8 cellular contexts compared by ENCODE assay signal in the genomic region with DNA sequence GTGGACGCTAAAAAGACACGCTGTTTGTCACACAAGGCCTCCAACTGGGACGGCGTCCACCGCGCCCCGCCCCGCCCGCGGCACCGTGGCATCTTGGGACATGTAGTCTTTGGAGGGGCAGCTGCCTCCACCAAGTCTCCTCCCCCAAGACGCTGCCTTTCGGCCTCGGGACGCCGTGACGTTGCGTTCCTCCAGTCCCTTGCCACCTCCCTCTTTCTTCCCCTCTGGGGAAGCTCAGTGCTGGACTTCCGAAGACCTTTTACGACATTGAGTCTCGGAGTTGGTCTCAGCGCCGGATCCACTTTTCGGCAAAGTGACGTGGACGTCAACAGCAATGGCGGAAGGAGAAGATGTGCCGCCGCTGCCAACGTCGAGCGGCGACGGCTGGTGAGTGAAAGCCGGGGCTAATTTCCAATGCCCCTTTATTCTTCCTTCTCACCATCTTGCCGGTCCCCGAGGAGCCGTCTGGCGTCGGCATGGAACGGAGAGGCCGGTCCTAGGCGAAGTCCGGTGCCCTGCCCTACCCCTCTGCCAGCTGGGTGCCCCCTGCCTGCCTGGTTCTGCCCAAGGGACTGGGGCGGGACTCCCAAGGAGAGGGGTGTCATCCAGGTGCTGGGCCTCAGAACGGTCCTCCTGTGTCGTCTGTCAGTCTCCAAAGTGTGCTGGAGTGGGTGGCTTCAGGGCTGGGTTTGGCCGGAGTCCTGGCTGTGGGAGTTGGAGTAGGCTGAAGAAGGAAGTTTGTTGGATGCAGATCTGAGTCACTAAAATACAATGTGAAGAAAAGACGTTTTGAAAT. TPM values are rescaled to one million over a fixed set of nuclear protein-coding genes. Genes with fewer than 3 reads are reported as not detected.
DNase-seq lines count a peak whose midpoint lies in the region; ATAC-seq and TF ChIP-seq lines count a peak whose summit lies in the region.

Gene TBC1D23 (plus strand): TSS at position 308 of the 796 bp plus-strand sequence. CDS start 27 bp downstream, at position 335.

- POLR2A ChIA-PET in activated CD8-positive, alpha-beta memory T cell treated with anti-CD3 and anti-CD28 coated beads for 36 hours (lab: Charles Lee): interaction anchor here (0.7 to 1.4 kb wide), 5 partner anchors 9 to 448 kb away, joined by 3 to 9 read pairs (median 4); partner anchors contain the start of gene TFG

- H3K36me3 ChIP-seq in lung (ENCODE audit: control insufficient read depth in 2 of 2, insufficient read depth in 2 of 2, low read length in 2 of 2): no peaks in the 10 kb centered on the region

- DNase-seq in COLO668 (lab: John Stamatoyannopoulos, UW; ENCODE audit: unreplicated experiment) (peak; percentile 87), HT1080 (ENCODE audit: low read depth) (peak; percentile 100), NOMO-1 (lab: John Stamatoyannopoulos, UW; ENCODE audit: unreplicated experiment in 2 of 2) (peak; percentile 99 to 100), lung (ENCODE audit: low spot score) (peak; percentile 99)
- DNase-seq in effector CD8-positive, alpha-beta T cell (lab: John Stamatoyannopoulos, UW): peak; percentile 95
- DNase-seq in stimulated activated CD4-positive, alpha-beta T cell treated with anti-CD3 and anti-CD28 coated beads, TNF-alpha, amount 100 ng/mL, for 4 hours (ENCODE audit: low read depth in 3 of 3): peak; percentile 88 to 94 (median 93)

- no peak for TF ChIP-seq CTCF in lung (IDR thresholded peaks at IDR 0.05; ENCODE audit: control extremely low read depth, extremely low read depth)

- no peaks in the 10 kb centered on the region for H3K27me3 ChIP-seq in lung (ENCODE audit: control insufficient read depth, insufficient read depth)

- H3K9me3 ChIP-seq in lung (ENCODE audit: control insufficient read depth in 2 of 2, insufficient read depth in 1 of 2, low read length in 1 of 2): no peaks in the 10 kb centered on the region

- H3K4me3 ChIP-seq in lung: peak within 1 kb of the TSS; percentile 89

- H3K4me1 ChIP-seq in lung (ENCODE audit: control insufficient read depth in 2 of 2, insufficient read depth in 2 of 2, low read length in 2 of 2): peaks cover 4 to 12% of the 10 kb centered on the region in 2 donors

- CTCF ChIA-PET in activated CD8-positive, alpha-beta memory T cell treated with anti-CD3 and anti-CD28 coated beads for 36 hours (lab: Charles Lee): interaction anchor here (1.3 kb wide), 1 partner anchor 9 kb away, joined by 5 read pairs; no protein-coding TSS in a partner anchor

- ATAC-seq in GM21360 (IDR thresholded peaks at IDR 0.05; ENCODE audit: unreplicated experiment): peak; percentile 100
- ATAC-seq in lung (ENCODE audit: insufficient read depth, low FRiP score): peak; percentile 99

- 0% methylated on average over 49 of the region's 49 CpGs for WGBS in lung, 2 donors

- peak within 1 kb of the TSS; percentile 93 to 94 for H3K27ac ChIP-seq in lung (ENCODE audit: low read depth in 1 of 2, low read length in 1 of 2)

RNA-seq across cellular contexts. Expression of gene TBC1D23, which starts in this region (rescaled TPM):
- total RNA-seq in HT1080 (2014; rRNA removed; shearing (Covaris generic)): 21.9 and 25.7 TPM in 2 replicates
- polyA plus RNA-seq in HT1080 (2015; cell fraction: cytosol; rRNA removed): 22.0 and 32.9 TPM in 2 replicates
- polyA plus RNA-seq in HT1080 (2015; cell fraction: nucleus; rRNA removed): 37.7 and 46.3 TPM in 2 replicates
- total RNA-seq in activated CD8-positive, alpha-beta memory T cell treated with anti-CD3 and anti-CD28 coated beads for 36 hours: 10 to 100 TPM; 24.2 to 26.1 TPM
- total RNA-seq in lung: 10 to 100 TPM; 34.0 to 60.6 TPM
- polyA plus RNA-seq in lung: 10 to 100 TPM; 15.7 to 19.8 TPM

Comparison
In these comparisons a context has a peak if more than half of its experiments do, and no peak if none do; other contexts are left out.
1. Peak in every context shown above with its lines: DNase-seq, ATAC-seq, H3K4me3 ChIP-seq and H3K27ac ChIP-seq.